ENCODE assay signal across 34 cellular contexts in genomic region chr17:45972531-45972930, GRCh38. TPM values are rescaled to one million over a fixed set of nuclear protein-coding genes. Genes with fewer than 3 reads are reported as not detected.
"Had no signal": no experiment of that assay in that cellular context is flagged by ENCODE, and none has a peak within 500 bp of the region (broad histone marks: within the 10 kb centered on the region; RNA-seq: fewer than 3 reads in every experiment).

No MANE protein-coding gene starts in this region.

- H3K27me3 ChIP-seq: adrenal gland, ascending aorta, tibial nerve had no signal

- H3K27ac Mint-ChIP-seq: activated naive CD4-positive, alpha-beta T cell treated with anti-CD3 and anti-CD28 coated beads for 36 hours; activated naive CD8-positive, alpha-beta T cell treated with anti-CD3 and anti-CD28 coated beads for 36 hours; effector memory CD8-positive, alpha-beta T cell; natural killer cell treated with Interleukin-12 subunit alpha and Interleukin-12 subunit beta and Interleukin-15 and Interleukin-18, amount 100 ng/mL, for 72 hours; T-helper 1 cell treated with Interleukin-12 subunit alpha and Interleukin-12 subunit beta and Interleukin-4 antibody, amounts not matched to agents 30 μg/mL and 1 μg/mL, for 36 hours had no signal

- H3K4me3 ChIP-seq: adrenal gland, ascending aorta, heart right ventricle, left lung, lung, smooth muscle cell, tibial nerve had no signal

- FAIRE-seq: TTC549 had no signal

- H3K4me2 ChIP-seq: smooth muscle cell had no signal

- ATAC-seq: activated CD4-positive, CD25-positive, alpha-beta regulatory T cell treated with anti-CD3 and anti-CD28 coated beads, Interleukin-2, amount 50 U/mL, for 24 hours; effector memory CD8-positive, alpha-beta T cell; left lung; natural killer cell treated with Interleukin-12 subunit alpha and Interleukin-12 subunit beta and Interleukin-15 and Interleukin-18, amount 100 ng/mL, for 72 hours; sciatic nerve had no signal

- H3K36me3 Mint-ChIP-seq: activated naive CD8-positive, alpha-beta T cell treated with anti-CD3 and anti-CD28 coated beads for 36 hours; natural killer cell treated with Interleukin-12 subunit alpha and Interleukin-12 subunit beta and Interleukin-15 and Interleukin-18, amount 100 ng/mL, for 72 hours had no signal

- H3K36me3 ChIP-seq: adrenal gland, ascending aorta, heart right ventricle, left lung, WERI-Rb-1 had no signal

- DNase-seq: activated CD4-positive, alpha-beta T cell treated with anti-CD3 and anti-CD28 coated beads for 48 hours; activated CD4-positive, alpha-beta T cell treated with anti-CD3 and anti-CD28 coated beads, Interleukin-2, amount 50 U/mL, for 48 hours; activated CD8-positive, alpha-beta memory T cell treated with anti-CD3 and anti-CD28 coated beads for 24 hours; activated effector memory CD4-positive, alpha-beta T cell treated with Interleukin-2 at 50 U/mL for 16 hours; activated naive CD4-positive, alpha-beta T cell treated with anti-CD3 and anti-CD28 coated beads for 36 hours; activated naive CD8-positive, alpha-beta T cell treated with anti-CD3 and anti-CD28 coated beads for 36 hours; adrenal gland; cortex of kidney; effector memory CD8-positive, alpha-beta T cell; erythroblast; foreskin fibroblast; heart right ventricle; left lung; stimulated activated CD4-positive, alpha-beta T cell treated with anti-CD3 and anti-CD28 coated beads, Interleukin-1b, Interleukin-23, amount 100 ng/mL, for 48 hours; stimulated activated naive CD4-positive, alpha-beta T cell; T-helper 9 cell; WERI-Rb-1 had no signal

- H3K9me3 ChIP-seq: adrenal gland, ascending aorta, left lung had no signal

- H3K9me3 Mint-ChIP-seq: activated naive CD8-positive, alpha-beta T cell treated with anti-CD3 and anti-CD28 coated beads for 36 hours; T-helper 1 cell treated with Interleukin-12 subunit alpha and Interleukin-12 subunit beta and Interleukin-4 antibody, amounts not matched to agents 30 μg/mL and 1 μg/mL, for 36 hours had no signal

- H3K4me1 Mint-ChIP-seq: activated naive CD8-positive, alpha-beta T cell treated with anti-CD3 and anti-CD28 coated beads for 36 hours; brain had no signal

- H3K27ac ChIP-seq: adrenal gland, ascending aorta, heart right ventricle, left lung, tibial nerve, WERI-Rb-1 had no signal

- H3K4me1 ChIP-seq: adrenal gland, ascending aorta, left lung, tibial nerve had no signal

- H3K4me3 Mint-ChIP-seq: activated naive CD4-positive, alpha-beta T cell treated with anti-CD3 and anti-CD28 coated beads for 36 hours; activated naive CD8-positive, alpha-beta T cell treated with anti-CD3 and anti-CD28 coated beads for 36 hours; brain; effector memory CD8-positive, alpha-beta T cell; natural killer cell treated with Interleukin-12 subunit alpha and Interleukin-12 subunit beta and Interleukin-15 and Interleukin-18, amount 100 ng/mL, for 72 hours; T-helper 1 cell treated with Interleukin-12 subunit alpha and Interleukin-12 subunit beta and Interleukin-4 antibody, amounts not matched to agents 30 μg/mL and 1 μg/mL, for 36 hours had no signal

RNA-seq across cellular contexts. Expression of gene STH, which starts 26.5 kb away (rescaled TPM):
- total RNA-seq: activated naive CD4-positive, alpha-beta T cell treated with anti-CD3 and anti-CD28 coated beads for 36 hours; activated naive CD8-positive, alpha-beta T cell treated with anti-CD3 and anti-CD28 coated beads for 36 hours; adrenal gland; ascending aorta; cardiac septum; chondrocyte; heart right ventricle; left lung; lung; mononuclear cell; myocyte; natural killer cell treated with Interleukin-12 subunit alpha and Interleukin-12 subunit beta and Interleukin-15 and Interleukin-18, amount 100 ng/mL, for 72 hours; omental fat pad; renal cortical epithelial cell; sciatic nerve; smooth muscle cell; tibial nerve; ureter had no signal
- polyA plus RNA-seq: adrenal gland, heart right ventricle, lung, smooth muscle cell had no signal
